8 cellular contexts compared by ENCODE assay signal in genomic region chr7:78134256-78134655, GRCh38.
A peak's percentile ranks its signal among the peaks of the same experiment; 100 is the strongest.
DNase-seq lines count a peak whose midpoint lies in the region; ATAC-seq, FAIRE-seq and TF ChIP-seq lines count a peak whose summit lies in the region.

No MANE protein-coding gene starts in this region.

- DNase-seq in GM23338 (ENCODE audit: low spot score) (peak; percentile 64), NCI-H526 (lab: John Stamatoyannopoulos, UW) (peak; percentile 53 to 86), endothelial cell of umbilical vein (ENCODE audit: low read depth, low spot score) (peak; percentile 24), psoas muscle (no peak)
- DNase-seq in stimulated activated CD4-positive, alpha-beta T cell treated with anti-CD3 and anti-CD28 coated beads, Interleukin-4, amount 100 ng/mL, for 24 hours: no peak
- DNase-seq in stimulated activated naive CD8-positive, alpha-beta T cell treated with anti-CD3 and anti-CD28 coated beads, Interleukin-15, amount 100 ng/mL, for 72 hours: no peak

- no peaks in the 10 kb centered on the region for H3K27me3 Mint-ChIP-seq in GM23338 (ENCODE audit: insufficient read depth, low read depth, poor library complexity)
- no peaks in the 10 kb centered on the region for H3K27me3 Mint-ChIP-seq in stimulated activated naive CD8-positive, alpha-beta T cell treated with anti-CD3 and anti-CD28 coated beads, Interleukin-15, amount 100 ng/mL, for 72 hours

- H3K79me2 ChIP-seq in GM23338 (replicated peaks; ENCODE audit: insufficient read depth): no peaks in the 10 kb centered on the region
- H3K79me2 ChIP-seq in endothelial cell of umbilical vein (ENCODE audit: control insufficient read depth, insufficient read depth, low read length): no peaks in the 10 kb centered on the region

- H3K4me2 ChIP-seq in GM23338 (no peak overlapping the region), endothelial cell of umbilical vein (ENCODE audit: insufficient read depth, low read length) (no peak overlapping the region)

- H3K27ac ChIP-seq in C4-2B (no peak overlapping the region), GM23338 (ENCODE audit: low read depth) (no peak overlapping the region), endothelial cell of umbilical vein (ENCODE audit: insufficient read depth, low read depth, low read length) (no peak overlapping the region), psoas muscle (no peak overlapping the region)

- H3F3A ChIP-seq in GM23338 (replicated peaks; ENCODE audit: low read depth): no peaks in the 10 kb centered on the region

- no peaks in the 10 kb centered on the region for H3K9me2 ChIP-seq in GM23338 (ENCODE audit: insufficient read depth)

- TF ChIP-seq POLR2A in endothelial cell of umbilical vein (IDR thresholded peaks at IDR 0.05; ENCODE audit: low read depth, low read length): no peak

- H2AFZ ChIP-seq in GM23338 (no peak overlapping the region), endothelial cell of umbilical vein (ENCODE audit: low read depth, low read length) (no peak overlapping the region)

- H3K27me3 ChIP-seq in GM23338 (ENCODE audit: insufficient read depth): no peaks in the 10 kb centered on the region
- no peaks in the 10 kb centered on the region for H3K27me3 ChIP-seq in endothelial cell of umbilical vein (ENCODE audit: control insufficient read depth in 2 of 2, insufficient read depth in 2 of 2, low read length in 2 of 2)
- no peaks in the 10 kb centered on the region for H3K27me3 ChIP-seq in psoas muscle (ENCODE audit: insufficient read depth in 3 of 3, low read length in 2 of 3)

- H3K36me3 ChIP-seq in GM23338 (ENCODE audit: insufficient read depth) (no peaks in the 10 kb centered on the region; the same call in 1 of the 2 replicates), endothelial cell of umbilical vein (ENCODE audit: control insufficient read depth in 2 of 2, extremely low read depth in 1 of 2, insufficient read depth in 2 of 2, low read length in 2 of 2) (no peaks in the 10 kb centered on the region), psoas muscle (ENCODE audit: insufficient read depth in 1 of 2, low read depth in 1 of 2) (no peaks in the 10 kb centered on the region)

- peak; percentile 76 for FAIRE-seq in endothelial cell of umbilical vein (lab: Jason Lieb, UNC)

- H4K20me1 ChIP-seq in GM23338 (replicated peaks; ENCODE audit: insufficient read depth) (no peaks in the 10 kb centered on the region), endothelial cell of umbilical vein (replicated peaks; ENCODE audit: control insufficient read depth, extremely low read depth, insufficient read depth, low read length) (no peaks in the 10 kb centered on the region)

- H3K9me3 ChIP-seq in endothelial cell of umbilical vein (replicated peaks; ENCODE audit: control insufficient read depth, insufficient read depth, low read length): no peaks in the 10 kb centered on the region
- no peaks in the 10 kb centered on the region for H3K9me3 ChIP-seq in psoas muscle

- 42 to 48% (median 43%) methylated on average over 2 of the region's 2 CpGs for WGBS in psoas muscle, 3 donors

- no peak overlapping the region for H3K4me3 ChIP-seq in GM23338
- no peak overlapping the region for H3K4me3 ChIP-seq in endothelial cell of umbilical vein (replicated peaks in 1 of 3; ENCODE audit: insufficient read depth in 1 of 3, low read depth in 1 of 3, low read length in 3 of 3)
- no peak overlapping the region for H3K4me3 ChIP-seq in psoas muscle

- no peaks in the 10 kb centered on the region for H3K9me3 Mint-ChIP-seq in GM23338
- no peaks in the 10 kb centered on the region for H3K9me3 Mint-ChIP-seq in stimulated activated naive CD8-positive, alpha-beta T cell treated with anti-CD3 and anti-CD28 coated beads, Interleukin-15, amount 100 ng/mL, for 72 hours

- intact Hi-C loops in endothelial cell of umbilical vein (cut with micrococcal nuclease): loop anchor here (10.0 kb wide), 1 partner anchor 791 kb away; no protein-coding TSS in a partner anchor
- intact Hi-C loops in psoas muscle (cut with DNase I): loop anchor here in 1 of 2 donors (5.0 kb wide), 1 partner anchor 78 kb away; no protein-coding TSS in a partner anchor

- CTCF ChIA-PET in endothelial cell of umbilical vein (lab: Charles Lee): interaction anchor here (0.5 to 2.9 kb wide), 30 partner anchors 9 to 1913 kb away, joined by 3 to 20 read pairs (median 5); no protein-coding TSS in a partner anchor

- H3K36me3 Mint-ChIP-seq in GM23338 (ENCODE audit: low read depth): peaks cover 2% of the 10 kb centered on the region; the same call in 1 of the 3 replicates

- ATAC-seq in GM23338 (peak; percentile 52; the same call in 2 of the 3 replicates), psoas muscle (no peak), HG03442 (IDR thresholded peaks at IDR 0.05; ENCODE audit: unreplicated experiment) (no peak)
- no peak for ATAC-seq in stimulated activated naive CD8-positive, alpha-beta T cell treated with anti-CD3 and anti-CD28 coated beads, Interleukin-15, amount 100 ng/mL, for 72 hours

- H3K27ac Mint-ChIP-seq in GM23338: no peak overlapping the region
- no peak overlapping the region for H3K27ac Mint-ChIP-seq in stimulated activated naive CD8-positive, alpha-beta T cell treated with anti-CD3 and anti-CD28 coated beads, Interleukin-15, amount 100 ng/mL, for 72 hours

- no peaks in the 10 kb centered on the region for H3K9me1 ChIP-seq in endothelial cell of umbilical vein (replicated peaks; ENCODE audit: control insufficient read depth, extremely low read depth, insufficient read depth, low read length)

- TF ChIP-seq CTCF in C4-2B (conservative IDR thresholded peaks at IDR 0.05) (peak; percentile 67), GM23338 (conservative IDR thresholded peaks at IDR 0.05; ENCODE audit: low read depth in 2 of 2) (peak; percentile 70 to 73), endothelial cell of umbilical vein (IDR thresholded peaks at IDR 0.05; ENCODE audit: extremely low read depth in 1 of 2, insufficient read depth in 1 of 2, low read depth in 1 of 2, low read length in 2 of 2) (peak; percentile 31 to 36), psoas muscle (IDR thresholded peaks at IDR 0.05) (peak; percentile 33)

- BruUV-seq in endothelial cell of umbilical vein (replicated peaks; lab: Mats Ljungman, UMichigan): no TSS peak

- H3K4me1 ChIP-seq in GM23338 (ENCODE audit: insufficient read depth) (peaks cover 14% of the 10 kb centered on the region; the same call in 1 of the 2 replicates), endothelial cell of umbilical vein (ENCODE audit: control insufficient read depth, extremely low read depth, insufficient read depth, low read length) (no peaks in the 10 kb centered on the region), psoas muscle (peaks cover 4% of the 10 kb centered on the region)

- peaks cover 19% of the 10 kb centered on the region for H3K4me1 Mint-ChIP-seq in GM23338
- no peaks in the 10 kb centered on the region for H3K4me1 Mint-ChIP-seq in stimulated activated naive CD8-positive, alpha-beta T cell treated with anti-CD3 and anti-CD28 coated beads, Interleukin-15, amount 100 ng/mL, for 72 hours

- no peak overlapping the region for H3K9ac ChIP-seq in endothelial cell of umbilical vein (replicated peaks; ENCODE audit: extremely low read depth, insufficient read depth, low read length)

- H3K4me3 Mint-ChIP-seq in GM23338: no peak overlapping the region
- H3K4me3 Mint-ChIP-seq in stimulated activated naive CD8-positive, alpha-beta T cell treated with anti-CD3 and anti-CD28 coated beads, Interleukin-15, amount 100 ng/mL, for 72 hours: no peak overlapping the region

- dilution Hi-C loops in endothelial cell of umbilical vein (cut with MboI; ENCODE audit: extremely low pct_ligation_motif_present, low sequenced_read_pairs): no loop called here

- POLR2A ChIA-PET in endothelial cell of umbilical vein (lab: Charles Lee): no interaction called here

TF ChIP-seq in endothelial cell of umbilical vein, 7 proteins besides CTCF, POLR2A, EP300 and RAD21:
- no peak for TF ChIP-seq JUN (IDR thresholded peaks at IDR 0.05; ENCODE audit: borderline replicate concordance, insufficient read depth, insufficient read length, low read depth)
- TF ChIP-seq GATA2 (IDR thresholded peaks at IDR 0.05; ENCODE audit: insufficient read depth, insufficient read length, low read depth, low read length): no peak
- TF ChIP-seq FOS (IDR thresholded peaks at IDR 0.05; ENCODE audit: borderline replicate concordance, insufficient read depth, low read length): no peak
- TF ChIP-seq MYC (IDR thresholded peaks at IDR 0.05; ENCODE audit: low read depth, low read length): no peak
- no peak for TF ChIP-seq POLR2AphosphoS5 (IDR thresholded peaks at IDR 0.05; ENCODE audit: insufficient read depth, low read depth, low read length)
- TF ChIP-seq EZH2 (IDR thresholded peaks at IDR 0.05; ENCODE audit: borderline replicate concordance, low read depth, low read length, severe bottlenecking): no peak
- no peak for TF ChIP-seq MAX (IDR thresholded peaks at IDR 0.05; ENCODE audit: insufficient read depth, insufficient read length)

Comparison
In these comparisons a context has a peak if more than half of its experiments do, and no peak if none do; other contexts are left out.
1. DNase-seq: peak in GM23338 (single experiment), NCI-H526 (2 of 2) and endothelial cell of umbilical vein (single experiment); none in psoas muscle (0 of 2), stimulated activated CD4-positive, alpha-beta T cell treated with anti-CD3 and anti-CD28 coated beads, Interleukin-4, amount 100 ng/mL, for 24 hours (single experiment) and stimulated activated naive CD8-positive, alpha-beta T cell treated with anti-CD3 and anti-CD28 coated beads, Interleukin-15, amount 100 ng/mL, for 72 hours (0 of 2).
2. Peak in every context shown above with its lines, with median percentiles within 50 percentile points of each other: CTCF ChIP-seq.